8 cellular contexts compared by ENCODE assay signal in the genomic region with DNA sequence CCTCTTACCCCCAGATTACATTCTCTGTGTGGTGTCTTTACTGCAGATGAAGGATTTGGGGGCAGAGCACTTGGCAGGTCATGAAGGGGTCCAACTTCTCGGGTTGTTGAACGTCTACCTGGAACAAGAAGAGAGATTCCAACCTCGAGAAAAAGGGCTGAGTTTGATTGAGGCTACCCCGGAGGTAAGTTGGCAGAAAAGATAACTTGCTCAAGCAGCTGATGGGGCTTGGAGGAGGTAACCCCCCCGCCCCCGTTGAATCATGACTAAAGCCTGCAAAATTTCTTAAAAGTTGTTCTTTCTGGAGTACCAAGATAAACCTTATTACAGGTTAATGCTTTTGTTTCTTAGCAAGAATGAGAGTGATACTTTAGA. TPM values are rescaled to one million over a fixed set of nuclear protein-coding genes. Genes with fewer than 3 reads are reported as not detected.
A peak's percentile ranks its signal among the peaks of the same experiment; 100 is the strongest.
DNase-seq lines count a peak whose midpoint lies in the region; ATAC-seq, FAIRE-seq and TF ChIP-seq lines count a peak whose summit lies in the region.

No MANE protein-coding gene starts in this region.

- peaks cover 15% of the 10 kb centered on the region for H3K4me1 Mint-ChIP-seq in activated T-helper 17 cell treated with anti-CD3 and anti-CD28 coated beads, Interleukin-2, amount 50 U/mL, for 72 hours
- peaks cover 55% of the 10 kb centered on the region for H3K4me1 Mint-ChIP-seq in stimulated activated naive CD8-positive, alpha-beta T cell treated with anti-CD3 and anti-CD28 coated beads, Interleukin-15, Interleukin-2, amounts not matched to agents 100 ng/mL and 50 ng/mL, for 24 hours (ENCODE audit: low read depth)

- TF ChIP-seq POLR2A in GM12892 (IDR thresholded peaks at IDR 0.05; ENCODE audit: low read depth, low read length): no peak

- H3K27me3 Mint-ChIP-seq in activated T-helper 17 cell treated with anti-CD3 and anti-CD28 coated beads, Interleukin-2, amount 50 U/mL, for 72 hours: no peaks in the 10 kb centered on the region
- no peaks in the 10 kb centered on the region for H3K27me3 Mint-ChIP-seq in stimulated activated naive CD8-positive, alpha-beta T cell treated with anti-CD3 and anti-CD28 coated beads, Interleukin-15, Interleukin-2, amounts not matched to agents 100 ng/mL and 50 ng/mL, for 24 hours

- no peaks in the 10 kb centered on the region for H3K9me3 Mint-ChIP-seq in activated T-helper 17 cell treated with anti-CD3 and anti-CD28 coated beads, Interleukin-2, amount 50 U/mL, for 72 hours
- no peaks in the 10 kb centered on the region for H3K9me3 Mint-ChIP-seq in stimulated activated naive CD8-positive, alpha-beta T cell treated with anti-CD3 and anti-CD28 coated beads, Interleukin-15, Interleukin-2, amounts not matched to agents 100 ng/mL and 50 ng/mL, for 24 hours

- H3K36me3 Mint-ChIP-seq in activated T-helper 17 cell treated with anti-CD3 and anti-CD28 coated beads, Interleukin-2, amount 50 U/mL, for 72 hours (ENCODE audit: low read depth): peaks cover 64% of the 10 kb centered on the region
- peaks cover 17% of the 10 kb centered on the region for H3K36me3 Mint-ChIP-seq in stimulated activated naive CD8-positive, alpha-beta T cell treated with anti-CD3 and anti-CD28 coated beads, Interleukin-15, Interleukin-2, amounts not matched to agents 100 ng/mL and 50 ng/mL, for 24 hours (ENCODE audit: low read depth)

- peak overlapping the region; percentile 98 for H3K4me3 Mint-ChIP-seq in activated T-helper 17 cell treated with anti-CD3 and anti-CD28 coated beads, Interleukin-2, amount 50 U/mL, for 72 hours
- peak overlapping the region; percentile 99 for H3K4me3 Mint-ChIP-seq in stimulated activated naive CD8-positive, alpha-beta T cell treated with anti-CD3 and anti-CD28 coated beads, Interleukin-15, Interleukin-2, amounts not matched to agents 100 ng/mL and 50 ng/mL, for 24 hours

- no peak for DNase-seq in AG08395 (ENCODE audit: low spot score)
- no peak for DNase-seq in NCI-H1092 treated with DMSO at 0.1 percent for 48 hours (lab: John Stamatoyannopoulos, UW)
- no peak for DNase-seq in GM12892 (ENCODE audit: insufficient read length)
- DNase-seq in left lobe of liver (ENCODE audit: low spot score): no peak

- no peak for TF ChIP-seq RAD21 in Ishikawa (IDR thresholded peaks at IDR 0.05; ENCODE audit: low read depth)

- FAIRE-seq in GM12892 (lab: Jason Lieb, UNC): no peak

- no peak for ATAC-seq in activated T-helper 17 cell treated with anti-CD3 and anti-CD28 coated beads, Interleukin-2, amount 50 U/mL, for 72 hours (replicated peaks)
- no peak for ATAC-seq in left lobe of liver

- peak overlapping the region; percentile 69 for H3K27ac Mint-ChIP-seq in activated T-helper 17 cell treated with anti-CD3 and anti-CD28 coated beads, Interleukin-2, amount 50 U/mL, for 72 hours
- peak overlapping the region; percentile 4 for H3K27ac Mint-ChIP-seq in stimulated activated naive CD8-positive, alpha-beta T cell treated with anti-CD3 and anti-CD28 coated beads, Interleukin-15, Interleukin-2, amounts not matched to agents 100 ng/mL and 50 ng/mL, for 24 hours

- peak overlapping the region; percentile 89 for H3K4me3 ChIP-seq in iPS-11a (ENCODE audit: low read depth, low read length)

- TF ChIP-seq EP300 in Ishikawa (IDR thresholded peaks at IDR 0.05; ENCODE audit: borderline replicate concordance): no peak

TF ChIP-seq in Ishikawa, 13 proteins besides CTCF, POLR2A, EP300 and RAD21:
- TF ChIP-seq CEBPB (IDR thresholded peaks at IDR 0.05) (no peak), FOXM1 (IDR thresholded peaks at IDR 0.05; ENCODE audit: borderline replicate concordance, low read depth) (no peak), ZBTB7A (IDR thresholded peaks at IDR 0.05; ENCODE audit: low read depth) (peak; percentile 1; the same call in 1 of the 2 replicates), EGR1 (IDR thresholded peaks at IDR 0.05) (no peak)
- TF ChIP-seq, protein P1, sequence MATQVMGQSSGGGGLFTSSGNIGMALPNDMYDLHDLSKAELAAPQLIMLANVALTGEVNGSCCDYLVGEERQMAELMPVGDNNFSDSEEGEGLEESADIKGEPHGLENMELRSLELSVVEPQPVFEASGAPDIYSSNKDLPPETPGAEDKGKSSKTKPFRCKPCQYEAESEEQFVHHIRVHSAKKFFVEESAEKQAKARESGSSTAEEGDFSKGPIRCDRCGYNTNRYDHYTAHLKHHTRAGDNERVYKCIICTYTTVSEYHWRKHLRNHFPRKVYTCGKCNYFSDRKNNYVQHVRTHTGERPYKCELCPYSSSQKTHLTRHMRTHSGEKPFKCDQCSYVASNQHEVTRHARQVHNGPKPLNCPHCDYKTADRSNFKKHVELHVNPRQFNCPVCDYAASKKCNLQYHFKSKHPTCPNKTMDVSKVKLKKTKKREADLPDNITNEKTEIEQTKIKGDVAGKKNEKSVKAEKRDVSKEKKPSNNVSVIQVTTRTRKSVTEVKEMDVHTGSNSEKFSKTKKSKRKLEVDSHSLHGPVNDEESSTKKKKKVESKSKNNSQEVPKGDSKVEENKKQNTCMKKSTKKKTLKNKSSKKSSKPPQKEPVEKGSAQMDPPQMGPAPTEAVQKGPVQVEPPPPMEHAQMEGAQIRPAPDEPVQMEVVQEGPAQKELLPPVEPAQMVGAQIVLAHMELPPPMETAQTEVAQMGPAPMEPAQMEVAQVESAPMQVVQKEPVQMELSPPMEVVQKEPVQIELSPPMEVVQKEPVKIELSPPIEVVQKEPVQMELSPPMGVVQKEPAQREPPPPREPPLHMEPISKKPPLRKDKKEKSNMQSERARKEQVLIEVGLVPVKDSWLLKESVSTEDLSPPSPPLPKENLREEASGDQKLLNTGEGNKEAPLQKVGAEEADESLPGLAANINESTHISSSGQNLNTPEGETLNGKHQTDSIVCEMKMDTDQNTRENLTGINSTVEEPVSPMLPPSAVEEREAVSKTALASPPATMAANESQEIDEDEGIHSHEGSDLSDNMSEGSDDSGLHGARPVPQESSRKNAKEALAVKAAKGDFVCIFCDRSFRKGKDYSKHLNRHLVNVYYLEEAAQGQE (IDR thresholded peaks at IDR 0.05; ENCODE audit: low read depth): no peak
- TF ChIP-seq, protein P2, sequence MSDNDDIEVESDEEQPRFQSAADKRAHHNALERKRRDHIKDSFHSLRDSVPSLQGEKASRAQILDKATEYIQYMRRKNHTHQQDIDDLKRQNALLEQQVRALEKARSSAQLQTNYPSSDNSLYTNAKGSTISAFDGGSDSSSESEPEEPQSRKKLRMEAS (IDR thresholded peaks at IDR 0.05): no peak

RNA-seq across cellular contexts. Expression of gene CCNG2, which starts 1.5 kb away (rescaled TPM):
- total RNA-seq in activated T-helper 17 cell treated with anti-CD3 and anti-CD28 coated beads, Interleukin-2, amount 50 U/mL, for 72 hours: 100 to 1,000 TPM in 1 of 2 donors, 10 to 100 TPM in 1; 25.6 to 130 TPM
- polyA plus RNA-seq in GM12892 (2012; ENCODE audit: missing spikeins): 35.0 TPM
- 5.3 TPM for total RNA-seq in left lobe of liver
